Comparison of ENCODE assay signal across 9 cellular contexts in the genomic region with DNA sequence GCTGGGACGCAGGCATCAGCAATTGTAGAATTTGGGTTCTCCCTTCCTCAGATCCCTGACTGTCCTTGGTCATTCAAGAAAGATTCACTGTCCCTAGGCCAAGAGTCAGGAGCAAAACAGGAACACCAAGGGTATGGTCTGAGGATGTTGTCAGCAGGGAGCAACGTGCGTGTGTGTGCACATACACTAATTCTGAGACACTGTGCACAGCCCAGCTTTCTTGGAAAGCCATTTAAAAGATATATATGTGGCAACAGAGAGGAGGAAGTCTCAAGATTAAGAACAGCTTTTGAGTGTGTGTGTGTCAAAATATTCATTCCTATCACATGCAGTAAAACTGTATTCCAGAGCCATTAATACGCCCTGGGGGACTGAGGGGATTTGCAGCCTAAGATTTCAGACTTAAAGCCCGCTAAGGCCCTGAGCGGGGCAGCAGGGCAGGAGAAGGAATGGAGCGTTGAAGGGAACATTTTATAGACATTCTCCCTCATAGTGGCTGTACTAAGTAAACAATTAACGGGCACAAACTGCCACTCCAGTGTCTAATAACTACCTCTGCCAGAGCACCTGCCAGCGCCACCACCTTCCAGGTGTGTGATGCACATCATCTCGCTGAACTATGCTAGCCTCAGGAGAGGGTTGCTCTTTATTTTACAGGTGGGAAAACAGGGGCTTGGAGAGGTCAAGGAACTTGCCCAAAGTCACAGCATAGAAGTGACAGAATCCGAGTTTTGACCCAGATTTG. TPM values are rescaled to one million over a fixed set of nuclear protein-coding genes. Genes with fewer than 3 reads are reported as not detected.
DNase-seq lines count a peak whose midpoint lies in the region; ATAC-seq and TF ChIP-seq lines count a peak whose summit lies in the region.
"Had no signal": no experiment of that assay in that cellular context is flagged by ENCODE, and none has a peak within 500 bp of the region (broad histone marks: within the 10 kb centered on the region; RNA-seq: fewer than 3 reads in every experiment).

No MANE protein-coding gene starts in this region.

- DNase-seq in NCI-H2107 treated with DMSO at 0.1 percent for 48 hours (lab: John Stamatoyannopoulos, UW; ENCODE audit: unreplicated experiment) (peak; percentile 91), NCI-H2107 (lab: John Stamatoyannopoulos, UW) (no peak), NCI-H1436 (lab: John Stamatoyannopoulos, UW) (peak; percentile 2), amniotic epithelial cell (ENCODE audit: low read depth) (peak; percentile 57), ovary (no peak), dermis blood vessel endothelial cell (no peak), G401 (ENCODE audit: low spot score) (no peak)
- DNase-seq: foreskin keratinocyte had no signal

- no peak for TF ChIP-seq POLR2A in ovary (IDR thresholded peaks at IDR 0.05)

- peaks cover 33% of the 10 kb centered on the region for H3K4me1 ChIP-seq in ovary (ENCODE audit: insufficient read depth)

- no peak for TF ChIP-seq CTCF in ovary (IDR thresholded peaks at IDR 0.05)

- in situ Hi-C loops in G401 (cut with HindIII; ENCODE audit: low sequenced_read_pairs) = no loop called here

- ATAC-seq in GM21367 (IDR thresholded peaks at IDR 0.05; ENCODE audit: unreplicated experiment) = no peak
- ATAC-seq: foreskin keratinocyte had no signal

- TF ChIP-seq EP300 in ovary (IDR thresholded peaks at IDR 0.05) = no peak

- no peaks in the 10 kb centered on the region for H3K27me3 ChIP-seq in ovary
- H3K27me3 ChIP-seq: foreskin keratinocyte had no signal

- 87 to 91% (median 90%) methylated on average over 11 of the region's 11 CpGs for WGBS in ovary, 3 donors

- H3K27ac ChIP-seq in ovary = peak overlapping the region in 1 of 2 donors; percentile 6
- H3K27ac ChIP-seq: foreskin keratinocyte had no signal

- H3K4me3 ChIP-seq in ovary = peak overlapping the region; percentile 3

- intact Hi-C loops in ovary (cut with DNase I) = no loop called here

- no peaks in the 10 kb centered on the region for H3K9me3 ChIP-seq in ovary

- no peaks in the 10 kb centered on the region for H3K36me3 ChIP-seq in ovary

RNA-seq across cellular contexts. Expression of a gene that starts 2.0 kb away (rescaled TPM):
- total RNA-seq in ovary = 10 to 100 TPM; 17.4 to 33.5 (median 20.6) TPM
- 10 to 100 TPM; 15.2 to 20.0 TPM for polyA plus RNA-seq in ovary
- 34.1 and 37.6 TPM in 2 replicates for total RNA-seq in dermis blood vessel endothelial cell
- total RNA-seq in G401 (2014; rRNA removed; shearing (Covaris generic)) = 3.6 and 4.2 TPM in 2 replicates

RNA-seq across cellular contexts. Expression of a gene that starts 28.1 kb away (rescaled TPM):
- 10 to 100 TPM; 17.9 to 31.8 (median 22.0) TPM for total RNA-seq in ovary
- polyA plus RNA-seq in ovary = 10 to 100 TPM; 32.3 to 36.1 TPM
- total RNA-seq in dermis blood vessel endothelial cell = 28.6 and 35.6 TPM in 2 replicates
- total RNA-seq in G401 (2014; rRNA removed; shearing (Covaris generic)) = 59.2 and 89.5 TPM in 2 replicates

Comparison
In these comparisons a context has a peak if more than half of its experiments do, and no peak if none do; other contexts are left out.
1. DNase-seq: peak in NCI-H2107 treated with DMSO at 0.1 percent for 48 hours (single experiment), NCI-H1436 (single experiment) and amniotic epithelial cell (single experiment); none in NCI-H2107 (single experiment), ovary (0 of 5), dermis blood vessel endothelial cell (single experiment) and G401 (single experiment).